11 cellular contexts compared by ENCODE assay signal in the genomic region with DNA sequence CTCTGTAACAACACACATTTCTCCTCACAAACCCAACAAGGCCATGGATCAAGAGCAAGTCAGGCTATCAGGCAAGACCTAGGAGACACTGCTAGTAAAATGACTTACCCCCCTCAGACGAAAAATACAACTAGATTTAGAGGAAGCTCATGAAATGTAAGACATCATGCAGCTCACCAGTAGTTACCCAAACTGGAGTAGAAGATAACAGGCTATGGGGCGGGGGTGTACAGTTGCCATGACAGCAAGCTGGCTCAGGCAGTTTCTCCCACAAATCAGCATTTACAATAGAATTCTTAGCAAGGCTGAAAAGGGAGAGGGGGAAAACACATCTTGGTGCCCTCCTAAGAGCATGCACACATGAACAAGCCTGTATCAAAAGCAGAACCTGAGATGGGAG. TPM values are rescaled to one million over a fixed set of nuclear protein-coding genes. Genes with fewer than 3 reads are reported as not detected.
A peak's percentile ranks its signal among the peaks of the same experiment; 100 is the strongest.
DNase-seq lines count a peak whose midpoint lies in the region; ATAC-seq and TF ChIP-seq lines count a peak whose summit lies in the region.
"Had no signal": no experiment of that assay in that cellular context is flagged by ENCODE, and none has a peak within 500 bp of the region (broad histone marks: within the 10 kb centered on the region; RNA-seq: fewer than 3 reads in every experiment).

No MANE protein-coding gene starts in this region.

- peak overlapping the region; percentile 46 for H3K4me3 ChIP-seq in NB4 (ENCODE audit: low read depth, low read length)

- POLR2A ChIA-PET in MCF 10A (lab: Yijun Ruan, JAX) (interaction anchor here (0.6 to 8.6 kb wide), 5 partner anchors 9 to 95 kb away, joined by 3 to 140 read pairs (median 4); partner anchors contain the start of genes HAX1 and UBAP2L), GM10248 (lab: Yijun Ruan, JAX) (interaction anchor here (0.7 to 0.8 kb wide), 2 partner anchors 11 to 44 kb away, joined by 3 read pairs; no protein-coding TSS in a partner anchor)

- intact Hi-C loops in MCF 10A (cut with micrococcal nuclease), result no loop called here

- CTCF ChIA-PET in MCF 10A (lab: Yijun Ruan, JAX) (interaction anchor here (0.9 to 1.4 kb wide), 4 partner anchors 9 to 94 kb away, joined by 3 to 4 read pairs (median 4); no protein-coding TSS in a partner anchor), GM10248 (lab: Yijun Ruan, JAX) (interaction anchor here (0.7 to 2.4 kb wide), 4 partner anchors 9 to 21 kb away, joined by 3 to 8 read pairs (median 4); partner anchors contain the start of gene TPM3)

- TF ChIP-seq POLR2A in NB4 (IDR thresholded peaks at IDR 0.05; ENCODE audit: extremely low read depth, insufficient read length), result no peak

- H3K27ac Mint-ChIP-seq in MCF 10A (ENCODE audit: low read depth, unreplicated experiment) (peak overlapping the region; percentile 8), nephron progenitor cell (peak overlapping the region; percentile 73)

- peaks cover 54% of the 10 kb centered on the region for H3K4me1 Mint-ChIP-seq in MCF 10A (ENCODE audit: insufficient read depth, unreplicated experiment)
- H3K4me1 Mint-ChIP-seq in nephron progenitor cell, result peaks cover 56% of the 10 kb centered on the region

- DNase-seq in CD1c-positive myeloid dendritic cell (ENCODE audit: extremely low spot score) (peak; percentile 64), NB4 (ENCODE audit: low read depth) (peak; percentile 40), MCF 10A (ENCODE audit: unreplicated experiment) (no peak), nephron progenitor cell (no peak), GM10248 (ENCODE audit: extremely low spot score) (no peak), SHP77 treated with DMSO at 0.1 percent for 48 hours (lab: John Stamatoyannopoulos, UW) (no peak)
- DNase-seq: foreskin keratinocyte had no signal

- no peak for ATAC-seq in HG02840 (IDR thresholded peaks at IDR 0.05; ENCODE audit: low FRiP score, unreplicated experiment)
- no peak for ATAC-seq in HG03432 (IDR thresholded peaks at IDR 0.05; ENCODE audit: unreplicated experiment)
- ATAC-seq: foreskin keratinocyte, Panc1 had no signal

- H3K36me3 Mint-ChIP-seq in MCF 10A (ENCODE audit: insufficient read depth, unreplicated experiment), result peaks cover 59% of the 10 kb centered on the region
- H3K36me3 Mint-ChIP-seq in nephron progenitor cell (ENCODE audit: low read depth), result peaks cover 36% of the 10 kb centered on the region

- H3K4me3 Mint-ChIP-seq in MCF 10A (ENCODE audit: unreplicated experiment) (no peak overlapping the region), nephron progenitor cell (no peak overlapping the region)

- H3K27me3 Mint-ChIP-seq in MCF 10A (ENCODE audit: insufficient read depth, unreplicated experiment) (no peaks in the 10 kb centered on the region), nephron progenitor cell (ENCODE audit: low read depth, poor library complexity) (no peaks in the 10 kb centered on the region)

- no peaks in the 10 kb centered on the region for H3K9me3 Mint-ChIP-seq in MCF 10A (ENCODE audit: unreplicated experiment)
- no peaks in the 10 kb centered on the region for H3K9me3 Mint-ChIP-seq in nephron progenitor cell

- no TSS peak for BruUV-seq in MCF 10A (replicated peaks; lab: Mats Ljungman, UMichigan)

- TF ChIP-seq CTCF in NB4 (IDR thresholded peaks at IDR 0.05; ENCODE audit: low read depth, low read length), result no peak
- TF ChIP-seq CTCF in MCF 10A (IDR thresholded peaks at IDR 0.05; ENCODE audit: unreplicated experiment), result no peak
- no peak for TF ChIP-seq CTCF in nephron progenitor cell (IDR thresholded peaks at IDR 0.05)
- TF ChIP-seq CTCF in GM10248 (IDR thresholded peaks at IDR 0.05; ENCODE audit: control extremely low read depth, extremely low read depth, low read depth, missing control alignments), result no peak

RNA-seq across cellular contexts. Expression of gene TPM3, which starts 13.9 kb away (rescaled TPM):
- 625 and 698 TPM in 2 replicates for total RNA-seq in MCF 10A (2022)

RNA-seq across cellular contexts. Expression of gene NUP210L, which starts 23.1 kb away (rescaled TPM):
- 0.05 and 0.10 TPM in 2 replicates for total RNA-seq in MCF 10A (2022)
- total RNA-seq: foreskin keratinocyte, HT1080 had no signal

RNA-seq across cellular contexts. Expression of gene CFAP141, which starts 28.1 kb away (rescaled TPM):
- total RNA-seq in MCF 10A (2022), result not detected in 2 replicates
- total RNA-seq: foreskin keratinocyte, HT1080 had no signal

RNA-seq across cellular contexts. Expression of gene UBAP2L, which starts 42.7 kb away (rescaled TPM):
- 219 and 223 TPM in 2 replicates for total RNA-seq in MCF 10A (2022)

Comparison
In these comparisons a context has a peak if more than half of its experiments do, and no peak if none do; other contexts are left out.
1. DNase-seq: peak in CD1c-positive myeloid dendritic cell (single experiment) and NB4 (single experiment); none in MCF 10A (single experiment), nephron progenitor cell (single experiment), GM10248 (single experiment) and SHP77 treated with DMSO at 0.1 percent for 48 hours (single experiment).